2 cellular contexts compared by ENCODE assay signal in the genomic region with DNA sequence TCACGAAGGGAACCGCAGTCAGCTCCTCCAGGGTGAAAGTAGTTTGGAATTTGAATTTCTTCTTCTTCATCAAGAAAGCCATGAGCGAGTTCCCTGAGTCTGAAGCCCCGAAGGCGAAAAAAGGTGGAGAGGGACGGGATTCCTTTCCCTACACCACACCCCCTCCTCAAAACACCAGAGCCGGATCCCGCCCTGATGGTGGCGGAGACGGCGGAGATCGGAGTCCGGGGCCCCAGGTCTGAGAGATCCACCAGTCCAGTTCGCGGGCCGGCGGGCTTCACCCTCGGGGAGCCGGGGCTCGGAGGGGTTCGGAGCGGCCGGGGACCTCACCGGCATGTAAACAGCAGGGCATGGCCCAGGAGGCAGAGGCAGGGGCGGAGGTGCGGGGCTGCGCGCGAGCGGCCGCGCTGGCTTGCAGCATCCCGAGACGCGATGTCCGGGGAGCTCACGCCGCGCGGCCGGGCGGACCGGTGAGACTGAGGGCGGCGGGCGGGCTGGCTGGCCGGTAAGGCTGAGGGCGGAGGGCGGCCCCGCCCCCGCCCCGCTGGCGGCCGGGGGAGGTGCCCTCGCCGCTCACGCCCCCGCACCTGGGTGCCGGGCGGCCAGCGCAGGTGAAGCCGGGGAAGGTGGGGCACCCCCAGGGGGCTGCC.
A peak's percentile ranks its signal among the peaks of the same experiment; 100 is the strongest.
TF ChIP-seq lines count a peak whose summit lies in the region.

No MANE protein-coding gene starts in this region.

TF ChIP-seq in SK-N-SH, 30 proteins besides CTCF, POLR2A, EP300 and RAD21:
- no peak for TF ChIP-seq TEAD4 (IDR thresholded peaks at IDR 0.05; ENCODE audit: borderline replicate concordance, insufficient read depth)
- no peak for TF ChIP-seq TCF12 (IDR thresholded peaks at IDR 0.05)
- no peak for TF ChIP-seq RCOR1 (IDR thresholded peaks at IDR 0.05; ENCODE audit: low read length)
- TF ChIP-seq MAX (IDR thresholded peaks at IDR 0.05; ENCODE audit: low read depth): peak; percentile 41; the same call in 1 of the 2 replicates

TF ChIP-seq in HepG2, 621 proteins besides CTCF, POLR2A, EP300 and RAD21 (continues in another document):
- TF ChIP-seq RBFOX2 (IDR thresholded peaks at IDR 0.05; ENCODE audit: low read depth, low read length) (peak; percentile 43; the same call in 1 of the 2 replicates), ZIK1 (CRISPR knock-in tag; IDR thresholded peaks at IDR 0.05; ENCODE audit: borderline replicate concordance, low read depth) (no peak), ZFYVE20 (CRISPR knock-in tag; IDR thresholded peaks at IDR 0.05; ENCODE audit: borderline replicate concordance, low read depth) (0 out of 2 replicates have a peak, but pooled peaks have one; percentile 25), U2AF2 (IDR thresholded peaks at IDR 0.05; ENCODE audit: low read depth, low read length) (no peak), ZNF382 (CRISPR knock-in tag; IDR thresholded peaks at IDR 0.05; ENCODE audit: borderline replicate concordance) (no peak), TERF1 (CRISPR knock-in tag; IDR thresholded peaks at IDR 0.05) (no peak), ZNF430 (CRISPR knock-in tag; IDR thresholded peaks at IDR 0.05) (0 out of 2 replicates have a peak, but pooled peaks have one; percentile 3), GTF3A (CRISPR knock-in tag; conservative IDR thresholded peaks at IDR 0.05) (no peak), ZNF747 (CRISPR knock-in tag; IDR thresholded peaks at IDR 0.05; ENCODE audit: borderline replicate concordance) (no peak), ZHX1 (CRISPR knock-in tag; IDR thresholded peaks at IDR 0.05; ENCODE audit: low read depth) (no peak), HOXA3 (CRISPR knock-in tag; IDR thresholded peaks at IDR 0.05) (0 out of 2 replicates have a peak, but pooled peaks have one; percentile 17), JUND (CRISPR knock-in tag; IDR thresholded peaks at IDR 0.05) (no peak), TAF1 (CRISPR knock-in tag; IDR thresholded peaks at IDR 0.05) (peak; percentile 42; the same call in 1 of the 2 replicates), SMARCE1 (IDR thresholded peaks at IDR 0.05; ENCODE audit: borderline replicate concordance) (no peak), ZNF816 (CRISPR knock-in tag; IDR thresholded peaks at IDR 0.05; ENCODE audit: borderline replicate concordance) (0 out of 2 replicates have a peak, but pooled peaks have one; percentile 63), AGO1 (IDR thresholded peaks at IDR 0.05; ENCODE audit: low read depth, low read length, poor library complexity, severe bottlenecking) (peak; percentile 11), ZNF501 (CRISPR knock-in tag; IDR thresholded peaks at IDR 0.05) (0 out of 2 replicates have a peak, but pooled peaks have one; percentile 5), ZSCAN25 (CRISPR knock-in tag; IDR thresholded peaks at IDR 0.05) (0 out of 2 replicates have a peak, but pooled peaks have one; percentile 1), ZNF740 (CRISPR knock-in tag; IDR thresholded peaks at IDR 0.05) (no peak), ETS1 (CRISPR knock-in tag; IDR thresholded peaks at IDR 0.05) (0 out of 2 replicates have a peak, but pooled peaks have one; percentile 42), HES4 (CRISPR knock-in tag; IDR thresholded peaks at IDR 0.05; ENCODE audit: borderline replicate concordance) (no peak), TMF1 (CRISPR knock-in tag; IDR thresholded peaks at IDR 0.05; ENCODE audit: low read depth) (no peak), ZNF343 (CRISPR knock-in tag; IDR thresholded peaks at IDR 0.05) (no peak), GATA4 (IDR thresholded peaks at IDR 0.05; ENCODE audit: borderline replicate concordance, low read depth) (0 out of 2 replicates have a peak, but pooled peaks have one; percentile 16), ZNF784 (CRISPR knock-in tag; IDR thresholded peaks at IDR 0.05; ENCODE audit: borderline replicate concordance) (0 out of 2 replicates have a peak, but pooled peaks have one; percentile 42), ARID4A (CRISPR knock-in tag; IDR thresholded peaks at IDR 0.05; ENCODE audit: borderline replicate concordance) (peak; percentile 66; the same call in 1 of the 2 replicates), GABPB1 (CRISPR knock-in tag; IDR thresholded peaks at IDR 0.05) (peak; percentile 8; the same call in 1 of the 2 replicates), MXD3 (CRISPR knock-in tag; IDR thresholded peaks at IDR 0.05) (peak; percentile 19; the same call in 1 of the 2 replicates), NR2F1 (CRISPR knock-in tag; IDR thresholded peaks at IDR 0.05) (no peak), PATZ1 (CRISPR knock-in tag; IDR thresholded peaks at IDR 0.05) (peak; percentile 56; the same call in 1 of the 2 replicates), TCF7L2 (IDR thresholded peaks at IDR 0.05; ENCODE audit: low read depth, low read length) (no peak), ZNF75D (CRISPR knock-in tag; IDR thresholded peaks at IDR 0.05; ENCODE audit: borderline replicate concordance) (no peak)
- TF ChIP-seq, protein P1, sequence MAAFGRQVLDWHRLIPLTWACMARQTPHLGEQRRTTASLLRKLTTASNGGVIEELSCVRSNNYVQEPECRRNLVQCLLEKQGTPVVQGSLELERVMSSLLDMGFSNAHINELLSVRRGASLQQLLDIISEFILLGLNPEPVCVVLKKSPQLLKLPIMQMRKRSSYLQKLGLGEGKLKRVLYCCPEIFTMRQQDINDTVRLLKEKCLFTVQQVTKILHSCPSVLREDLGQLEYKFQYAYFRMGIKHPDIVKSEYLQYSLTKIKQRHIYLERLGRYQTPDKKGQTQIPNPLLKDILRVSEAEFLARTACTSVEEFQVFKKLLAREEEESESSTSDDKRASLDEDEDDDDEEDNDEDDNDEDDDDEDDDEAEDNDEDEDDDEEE (CRISPR knock-in tag; IDR thresholded peaks at IDR 0.05): 0 out of 2 replicates have a peak, but pooled peaks have one; percentile 20
- TF ChIP-seq, protein P2, sequence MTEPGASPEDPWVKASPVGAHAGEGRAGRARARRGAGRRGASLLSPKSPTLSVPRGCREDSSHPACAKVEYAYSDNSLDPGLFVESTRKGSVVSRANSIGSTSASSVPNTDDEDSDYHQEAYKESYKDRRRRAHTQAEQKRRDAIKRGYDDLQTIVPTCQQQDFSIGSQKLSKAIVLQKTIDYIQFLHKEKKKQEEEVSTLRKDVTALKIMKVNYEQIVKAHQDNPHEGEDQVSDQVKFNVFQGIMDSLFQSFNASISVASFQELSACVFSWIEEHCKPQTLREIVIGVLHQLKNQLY (CRISPR knock-in tag; IDR thresholded peaks at IDR 0.05): no peak
- TF ChIP-seq, protein P3, sequence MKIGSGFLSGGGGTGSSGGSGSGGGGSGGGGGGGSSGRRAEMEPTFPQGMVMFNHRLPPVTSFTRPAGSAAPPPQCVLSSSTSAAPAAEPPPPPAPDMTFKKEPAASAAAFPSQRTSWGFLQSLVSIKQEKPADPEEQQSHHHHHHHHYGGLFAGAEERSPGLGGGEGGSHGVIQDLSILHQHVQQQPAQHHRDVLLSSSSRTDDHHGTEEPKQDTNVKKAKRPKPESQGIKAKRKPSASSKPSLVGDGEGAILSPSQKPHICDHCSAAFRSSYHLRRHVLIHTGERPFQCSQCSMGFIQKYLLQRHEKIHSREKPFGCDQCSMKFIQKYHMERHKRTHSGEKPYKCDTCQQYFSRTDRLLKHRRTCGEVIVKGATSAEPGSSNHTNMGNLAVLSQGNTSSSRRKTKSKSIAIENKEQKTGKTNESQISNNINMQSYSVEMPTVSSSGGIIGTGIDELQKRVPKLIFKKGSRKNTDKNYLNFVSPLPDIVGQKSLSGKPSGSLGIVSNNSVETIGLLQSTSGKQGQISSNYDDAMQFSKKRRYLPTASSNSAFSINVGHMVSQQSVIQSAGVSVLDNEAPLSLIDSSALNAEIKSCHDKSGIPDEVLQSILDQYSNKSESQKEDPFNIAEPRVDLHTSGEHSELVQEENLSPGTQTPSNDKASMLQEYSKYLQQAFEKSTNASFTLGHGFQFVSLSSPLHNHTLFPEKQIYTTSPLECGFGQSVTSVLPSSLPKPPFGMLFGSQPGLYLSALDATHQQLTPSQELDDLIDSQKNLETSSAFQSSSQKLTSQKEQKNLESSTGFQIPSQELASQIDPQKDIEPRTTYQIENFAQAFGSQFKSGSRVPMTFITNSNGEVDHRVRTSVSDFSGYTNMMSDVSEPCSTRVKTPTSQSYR (CRISPR knock-in tag; IDR thresholded peaks at IDR 0.05; ENCODE audit: borderline replicate concordance): no peak
